Comparison of ENCODE assay signal across 1 cellular context in the genomic region with DNA sequence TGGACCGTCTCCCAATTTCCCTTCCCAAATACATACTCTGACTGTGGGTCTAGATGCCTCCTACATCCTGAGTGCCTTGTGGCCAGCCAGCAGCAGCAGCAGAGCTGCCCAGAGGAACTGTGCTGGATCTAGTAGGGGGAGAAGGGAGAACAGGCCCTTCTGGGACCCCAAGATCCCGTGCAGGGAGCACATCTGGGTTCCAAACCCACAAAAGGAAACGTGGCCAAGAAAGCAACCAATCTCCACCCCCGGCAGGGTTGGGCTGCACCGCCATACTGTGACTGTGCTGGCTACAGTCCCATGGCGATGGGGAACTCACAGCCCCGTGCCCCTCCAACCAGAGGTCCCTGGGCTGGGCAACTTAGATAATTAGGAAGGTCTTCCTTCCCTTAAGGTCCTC.
TF ChIP-seq lines count a peak whose summit lies in the region.

No MANE protein-coding gene starts in this region.

TF ChIP-seq in IMR-90, 13 proteins besides CTCF, POLR2A, EP300 and RAD21:
- TF ChIP-seq BHLHE40 (IDR thresholded peaks at IDR 0.05; ENCODE audit: low read depth, low read length), result no peak
- no peak for TF ChIP-seq RFX5 (IDR thresholded peaks at IDR 0.05; ENCODE audit: low read depth, low read length)
- no peak for TF ChIP-seq MAFK (IDR thresholded peaks at IDR 0.05; ENCODE audit: low read depth, low read length)
- TF ChIP-seq SMC3 (IDR thresholded peaks at IDR 0.05; ENCODE audit: low read depth, low read length), result no peak
- TF ChIP-seq NFE2L2 (IDR thresholded peaks at IDR 0.05; ENCODE audit: low read depth, low read length), result no peak
- TF ChIP-seq RCOR1 (IDR thresholded peaks at IDR 0.05; ENCODE audit: insufficient replicate concordance, low read length), result no peak
- TF ChIP-seq MXI1 (IDR thresholded peaks at IDR 0.05; ENCODE audit: borderline replicate concordance, low read depth, low read length), result no peak
- TF ChIP-seq USF2 (IDR thresholded peaks at IDR 0.05; ENCODE audit: low read depth, low read length), result no peak
- TF ChIP-seq CEBPB (IDR thresholded peaks at IDR 0.05; ENCODE audit: low read depth, low read length), result no peak
- TF ChIP-seq ELK1 (IDR thresholded peaks at IDR 0.05; ENCODE audit: borderline replicate concordance, low read depth, low read length), result no peak
- no peak for TF ChIP-seq CHD1 (IDR thresholded peaks at IDR 0.05; ENCODE audit: low read depth, low read length)
- no peak for TF ChIP-seq MAZ (IDR thresholded peaks at IDR 0.05; ENCODE audit: borderline replicate concordance, low read depth, low read length)
- no peak for TF ChIP-seq FOS (IDR thresholded peaks at IDR 0.05; ENCODE audit: low read depth, low read length)
